Comparison of ENCODE assay signal across 21 cellular contexts in genomic region chr1:35386290-35386689, GRCh38.
DNase-seq lines count a peak whose midpoint lies in the region; ATAC-seq and TF ChIP-seq lines count a peak whose summit lies in the region.
"Had no signal": no experiment of that assay in that cellular context is flagged by ENCODE, and none has a peak within 500 bp of the region (broad histone marks: within the 10 kb centered on the region; RNA-seq: fewer than 3 reads in every experiment).

No MANE protein-coding gene starts in this region.

- TF ChIP-seq POLR2A in heart left ventricle (IDR thresholded peaks at IDR 0.05) (no peak), lower leg skin (IDR thresholded peaks at IDR 0.05) (no peak)

- H3K4me3 Mint-ChIP-seq in activated CD8-positive, alpha-beta T cell treated with anti-CD3 and anti-CD28 coated beads for 36 hours = no peak overlapping the region
- H3K4me3 Mint-ChIP-seq in activated CD8-positive, alpha-beta T cell treated with anti-CD3 and anti-CD28 coated beads, Interleukin-2, amount 10 ng/mL, durations not matched to agents 7 days and 5 days = no peak overlapping the region
- H3K4me3 Mint-ChIP-seq in chondrocyte (ENCODE audit: unreplicated experiment) = no peak overlapping the region
- no peak overlapping the region for H3K4me3 Mint-ChIP-seq in neural crest cell
- H3K4me3 Mint-ChIP-seq in mesothelial cell of epicardium = no peak overlapping the region

- intact Hi-C loops in activated CD8-positive, alpha-beta T cell treated with anti-CD3 and anti-CD28 coated beads for 36 hours (cut with micrococcal nuclease) = no loop called here
- intact Hi-C loops in heart left ventricle (cut with DNase I) (loop anchor here in 1 of 10 donors (10.0 kb wide), 1 partner anchor 191 kb away; the partner anchor contains the start of gene SFPQ), lower leg skin (cut with DNase I; ENCODE audit: low total_unique reads) (no loop called here)

- peaks cover 35% of the 10 kb centered on the region for H3K36me3 ChIP-seq in HUES48 (ENCODE audit: control insufficient read depth, insufficient read depth, low read length)
- H3K36me3 ChIP-seq in heart left ventricle = peaks cover 0 to 90% (median 62%) of the 10 kb centered on the region in 9 donors

- DNase-seq in activated CD8-positive, alpha-beta T cell treated with anti-CD3 and anti-CD28 coated beads for 36 hours = no peak
- DNase-seq in activated CD8-positive, alpha-beta T cell treated with anti-CD3 and anti-CD28 coated beads, Interleukin-2, amount 10 ng/mL, durations not matched to agents 7 days and 5 days = no peak
- DNase-seq in chondrocyte (ENCODE audit: low spot score) = no peak
- no peak for DNase-seq in neural crest cell (ENCODE audit: low read depth, low spot score)
- no peak for DNase-seq in heart left ventricle
- no peak for DNase-seq in mesothelial cell of epicardium (ENCODE audit: low spot score in 2 of 2, unreplicated experiment in 2 of 2)
- no peak for DNase-seq in lower leg skin (ENCODE audit: low spot score in 2 of 2)
- DNase-seq: AML-193, C1 segment of cervical spinal cord, EL, IMR-90, NCI-H1048, NCI-H1417 treated with DMSO at 0.1 percent for 48 hours, NCI-H187 treated with DMSO at 0.1 percent for 48 hours, NCI-H2107, NCI-H446 treated with DMSO at 0.1 percent for 48 hours, NCI-H526 treated with DMSO at 0.1 percent for 48 hours, OCI-M1, SJCRH30 had no signal

- H3K27me3 ChIP-seq in HUES48 (ENCODE audit: control insufficient read depth, insufficient read depth, low read length) = no peaks in the 10 kb centered on the region
- no peaks in the 10 kb centered on the region for H3K27me3 ChIP-seq in heart left ventricle
- H3K27me3 ChIP-seq: SJCRH30 had no signal

- no peak for ATAC-seq in activated CD8-positive, alpha-beta T cell treated with anti-CD3 and anti-CD28 coated beads for 36 hours
- no peak for ATAC-seq in activated CD8-positive, alpha-beta T cell treated with anti-CD3 and anti-CD28 coated beads, Interleukin-2, amount 10 ng/mL, durations not matched to agents 7 days and 5 days
- no peak for ATAC-seq in heart left ventricle

- H3K27ac ChIP-seq in HUES48 (ENCODE audit: low read depth, low read length) = peak overlapping the region; percentile 35
- no peak overlapping the region for H3K27ac ChIP-seq in heart left ventricle
- H3K27ac ChIP-seq: SJCRH30 had no signal

- no peaks in the 10 kb centered on the region for H3K9me3 Mint-ChIP-seq in activated CD8-positive, alpha-beta T cell treated with anti-CD3 and anti-CD28 coated beads for 36 hours
- no peaks in the 10 kb centered on the region for H3K9me3 Mint-ChIP-seq in activated CD8-positive, alpha-beta T cell treated with anti-CD3 and anti-CD28 coated beads, Interleukin-2, amount 10 ng/mL, durations not matched to agents 7 days and 5 days (ENCODE audit: insufficient read depth)
- H3K9me3 Mint-ChIP-seq in chondrocyte (ENCODE audit: low read depth) = peaks cover 3% of the 10 kb centered on the region
- H3K9me3 Mint-ChIP-seq in neural crest cell = no peaks in the 10 kb centered on the region
- H3K9me3 Mint-ChIP-seq in mesothelial cell of epicardium = peaks cover 8% of the 10 kb centered on the region

- CTCF ChIA-PET in activated CD8-positive, alpha-beta T cell treated with anti-CD3 and anti-CD28 coated beads for 36 hours (lab: Charles Lee) = no interaction called here
- CTCF ChIA-PET in activated CD8-positive, alpha-beta T cell treated with anti-CD3 and anti-CD28 coated beads, Interleukin-2, amount 10 ng/mL, durations not matched to agents 7 days and 5 days (lab: Charles Lee) = no interaction called here

- H3K4me3 ChIP-seq in HUES48 (ENCODE audit: low read depth, low read length) (no peak overlapping the region), heart left ventricle (no peak overlapping the region), lower leg skin (ENCODE audit: low read depth, poor library complexity, severe bottlenecking) (no peak overlapping the region)
- H3K4me3 ChIP-seq: HAP-1, SJCRH30 had no signal

- peaks cover 4% of the 10 kb centered on the region for H3K36me3 Mint-ChIP-seq in activated CD8-positive, alpha-beta T cell treated with anti-CD3 and anti-CD28 coated beads for 36 hours (ENCODE audit: low read depth)
- peaks cover 15% of the 10 kb centered on the region for H3K36me3 Mint-ChIP-seq in activated CD8-positive, alpha-beta T cell treated with anti-CD3 and anti-CD28 coated beads, Interleukin-2, amount 10 ng/mL, durations not matched to agents 7 days and 5 days (ENCODE audit: low read depth)
- H3K36me3 Mint-ChIP-seq in chondrocyte (ENCODE audit: low read depth) (peaks cover 29% of the 10 kb centered on the region), neural crest cell (ENCODE audit: low read depth) (peaks cover 14% of the 10 kb centered on the region), mesothelial cell of epicardium (peaks cover 37% of the 10 kb centered on the region)

- no peaks in the 10 kb centered on the region for H3K4me1 Mint-ChIP-seq in activated CD8-positive, alpha-beta T cell treated with anti-CD3 and anti-CD28 coated beads for 36 hours (ENCODE audit: low read depth)
- H3K4me1 Mint-ChIP-seq in activated CD8-positive, alpha-beta T cell treated with anti-CD3 and anti-CD28 coated beads, Interleukin-2, amount 10 ng/mL, durations not matched to agents 7 days and 5 days (ENCODE audit: low read depth) = no peaks in the 10 kb centered on the region
- H3K4me1 Mint-ChIP-seq in chondrocyte (ENCODE audit: low read depth) (no peaks in the 10 kb centered on the region), neural crest cell (no peaks in the 10 kb centered on the region), mesothelial cell of epicardium (no peaks in the 10 kb centered on the region)

- WGBS in heart left ventricle, 4 donors = 91 to 94% (median 92%) methylated on average over 7 of the region's 7 CpGs
- 95 to 96% methylated on average over 7 of the region's 7 CpGs for WGBS in lower leg skin, 2 donors

- no peaks in the 10 kb centered on the region for H3K9me3 ChIP-seq in HUES48 (ENCODE audit: control insufficient read depth, insufficient read depth, low read length)
- no peaks in the 10 kb centered on the region for H3K9me3 ChIP-seq in heart left ventricle
- H3K9me3 ChIP-seq: HAP-1, SJCRH30 had no signal

- no peak for TF ChIP-seq CTCF in activated CD8-positive, alpha-beta T cell treated with anti-CD3 and anti-CD28 coated beads for 36 hours (IDR thresholded peaks at IDR 0.05)
- TF ChIP-seq CTCF in chondrocyte (IDR thresholded peaks at IDR 0.05) = no peak
- no peak for TF ChIP-seq CTCF in neural crest cell (conservative IDR thresholded peaks at IDR 0.05)
- no peak for TF ChIP-seq CTCF in heart left ventricle (IDR thresholded peaks at IDR 0.05)
- TF ChIP-seq CTCF in mesothelial cell of epicardium (IDR thresholded peaks at IDR 0.05; ENCODE audit: unreplicated experiment) = no peak
- TF ChIP-seq CTCF in lower leg skin (IDR thresholded peaks at IDR 0.05) = no peak

- no peak overlapping the region for H3K9ac ChIP-seq in HUES48 (ENCODE audit: low read depth, low read length)

- H3K27me3 Mint-ChIP-seq in activated CD8-positive, alpha-beta T cell treated with anti-CD3 and anti-CD28 coated beads for 36 hours = no peaks in the 10 kb centered on the region
- H3K27me3 Mint-ChIP-seq in activated CD8-positive, alpha-beta T cell treated with anti-CD3 and anti-CD28 coated beads, Interleukin-2, amount 10 ng/mL, durations not matched to agents 7 days and 5 days (ENCODE audit: low read depth) = no peaks in the 10 kb centered on the region
- no peaks in the 10 kb centered on the region for H3K27me3 Mint-ChIP-seq in chondrocyte (ENCODE audit: low read depth)
- H3K27me3 Mint-ChIP-seq in neural crest cell (ENCODE audit: low read depth) = no peaks in the 10 kb centered on the region
- H3K27me3 Mint-ChIP-seq in mesothelial cell of epicardium (ENCODE audit: low read depth) = no peaks in the 10 kb centered on the region

- peak overlapping the region; percentile 69 for H3K27ac Mint-ChIP-seq in activated CD8-positive, alpha-beta T cell treated with anti-CD3 and anti-CD28 coated beads for 36 hours
- no peak overlapping the region for H3K27ac Mint-ChIP-seq in activated CD8-positive, alpha-beta T cell treated with anti-CD3 and anti-CD28 coated beads, Interleukin-2, amount 10 ng/mL, durations not matched to agents 7 days and 5 days
- H3K27ac Mint-ChIP-seq in chondrocyte (ENCODE audit: unreplicated experiment) (peak overlapping the region; percentile 30), neural crest cell (ENCODE audit: unreplicated experiment) (peak overlapping the region; percentile 87), mesothelial cell of epicardium (no peak overlapping the region)

- POLR2A ChIA-PET in activated CD8-positive, alpha-beta T cell treated with anti-CD3 and anti-CD28 coated beads for 36 hours (lab: Charles Lee) = no interaction called here
- POLR2A ChIA-PET in activated CD8-positive, alpha-beta T cell treated with anti-CD3 and anti-CD28 coated beads, Interleukin-2, amount 10 ng/mL, durations not matched to agents 7 days and 5 days (lab: Charles Lee) = no interaction called here

- H3K4me1 ChIP-seq in HUES48 (ENCODE audit: control insufficient read depth, insufficient read depth, low read length) (peaks cover 19% of the 10 kb centered on the region), heart left ventricle (no peaks in the 10 kb centered on the region)
- H3K4me1 ChIP-seq: HAP-1, SJCRH30 had no signal

Comparison
In these comparisons a context has a peak if more than half of its experiments do, and no peak if none do; other contexts are left out.
1. H3K27ac Mint-ChIP-seq: peak in activated CD8-positive, alpha-beta T cell treated with anti-CD3 and anti-CD28 coated beads for 36 hours (single experiment), chondrocyte (single experiment) and neural crest cell (single experiment); none in activated CD8-positive, alpha-beta T cell treated with anti-CD3 and anti-CD28 coated beads, Interleukin-2, amount 10 ng/mL, durations not matched to agents 7 days and 5 days (single experiment) and mesothelial cell of epicardium (single experiment).